ENCODE assay signal across 8 cellular contexts in the genomic region with DNA sequence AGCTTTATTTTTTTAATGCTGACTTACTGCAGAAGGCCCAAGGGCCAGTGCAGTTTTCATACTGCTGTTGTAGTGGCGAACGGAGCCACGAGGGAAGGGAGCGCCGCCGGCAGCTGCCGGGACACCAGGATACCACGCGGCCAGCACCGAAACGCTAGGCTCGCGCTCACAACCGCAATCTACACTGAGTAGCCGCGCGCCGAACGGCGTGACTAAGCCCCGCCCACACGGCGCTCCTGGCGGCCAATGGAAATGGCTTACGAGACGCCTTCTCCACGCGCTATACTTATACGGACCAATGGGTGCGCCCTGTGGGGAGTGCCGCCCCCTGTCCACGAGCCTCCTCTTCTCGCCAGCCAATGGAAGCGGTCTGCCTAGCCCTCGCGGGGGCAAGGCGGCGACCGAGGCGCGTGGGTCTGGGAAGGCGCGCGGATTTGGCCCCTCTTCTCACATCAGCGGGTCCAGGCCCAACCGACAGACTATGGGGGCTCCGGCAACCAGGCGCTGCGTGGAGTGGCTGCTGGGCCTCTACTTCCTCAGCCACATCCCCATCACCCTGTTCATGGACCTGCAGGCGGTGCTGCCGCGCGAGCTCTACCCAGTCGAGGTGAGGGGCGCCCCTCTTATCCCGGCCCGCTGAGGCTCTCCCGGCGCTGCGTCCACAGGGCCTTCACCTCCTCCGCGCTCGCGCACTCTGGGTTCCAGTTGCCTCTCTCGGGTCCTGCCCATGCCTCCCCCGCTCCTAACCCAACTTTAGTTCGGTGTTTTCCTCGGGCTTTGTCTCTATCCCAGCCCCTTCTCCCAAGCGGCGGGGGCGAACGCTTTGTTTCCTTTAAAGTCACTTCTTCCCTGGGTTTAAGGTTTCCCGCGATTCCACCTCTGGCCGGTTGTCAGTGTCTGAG. TPM values are rescaled to one million over a fixed set of nuclear protein-coding genes. Genes with fewer than 3 reads are reported as not detected.
A peak's percentile ranks its signal among the peaks of the same experiment; 100 is the strongest.
DNase-seq lines count a peak whose midpoint lies in the region; ATAC-seq and TF ChIP-seq lines count a peak whose summit lies in the region.

A gene (plus strand): TSS at position 442 of the 902 bp plus-strand sequence. CDS start 40 bp downstream, at position 482.

- no peaks in the 10 kb centered on the region for H3F3A ChIP-seq in MM.1S (ENCODE audit: insufficient read depth, low read length)
- no peaks in the 10 kb centered on the region for H3F3A ChIP-seq in neural cell (ENCODE audit: insufficient read depth, low read length, poor library complexity, severe bottlenecking)

- H4K20me1 ChIP-seq in MM.1S (ENCODE audit: insufficient read depth, low read length) (no peaks in the 10 kb centered on the region), neural cell (ENCODE audit: insufficient read depth) (no peaks in the 10 kb centered on the region)

- TF ChIP-seq RAD21 in neural cell (conservative IDR thresholded peaks at IDR 0.05) = peak; percentile 43

- H3K9ac ChIP-seq in MM.1S (ENCODE audit: low read length) = peak within 1 kb of the TSS; percentile 82
- H3K9ac ChIP-seq in neural cell (ENCODE audit: low read length) = peak within 1 kb of the TSS; percentile 67

- peak; percentile 10; the same call in 1 of the 2 replicates for TF ChIP-seq CTCF in MM.1S (IDR thresholded peaks at IDR 0.05; ENCODE audit: low read length)
- TF ChIP-seq CTCF in neural cell (IDR thresholded peaks at IDR 0.05; ENCODE audit: poor library complexity, severe bottlenecking) = peak; percentile 54

- peaks cover 4% of the 10 kb centered on the region; the same call in 1 of the 2 replicates for H3K4me1 ChIP-seq in MM.1S (ENCODE audit: low read length)

- peak within 1 kb of the TSS; percentile 91 for H3K4me3 ChIP-seq in MM.1S (ENCODE audit: low read length)
- peak within 1 kb of the TSS; percentile 84 for H3K4me3 ChIP-seq in neural cell (ENCODE audit: low read length)

- DNase-seq in GF-D8 (lab: John Stamatoyannopoulos, UW) (peak; percentile 73), HCEC 1CT (peak; percentile 99), MM.1S (peak; percentile 99), SHP77 treated with DMSO at 0.1 percent for 48 hours (lab: John Stamatoyannopoulos, UW) (peak; percentile 96), fibroblast of the conjunctiva (ENCODE audit: low read depth) (peak; percentile 94)
- peak; percentile 92 for DNase-seq in activated effector memory CD4-positive, alpha-beta T cell treated with Interleukin-2 at 50 U/mL for 16 hours
- peak; percentile 93 to 96 for DNase-seq in stimulated activated naive CD8-positive, alpha-beta T cell treated with anti-CD3 and anti-CD28 coated beads, Interleukin-15, amount 100 ng/mL, for 72 hours

- peak; percentile 31 for TF ChIP-seq EP300 in neural cell (conservative IDR thresholded peaks at IDR 0.05; ENCODE audit: poor library complexity, severe bottlenecking)

- H3K9me2 ChIP-seq in MM.1S (replicated peaks; ENCODE audit: insufficient read depth, low read length) = no peaks in the 10 kb centered on the region
- no peaks in the 10 kb centered on the region for H3K9me2 ChIP-seq in neural cell (ENCODE audit: insufficient read depth, low read length)

- peak within 1 kb of the TSS; percentile 86 for H2AFZ ChIP-seq in MM.1S (ENCODE audit: low read length)
- peak within 1 kb of the TSS; percentile 36 for H2AFZ ChIP-seq in neural cell (ENCODE audit: low read depth, low read length)

- H3K27me3 ChIP-seq in MM.1S (replicated peaks; ENCODE audit: insufficient read depth, low read length) = no peaks in the 10 kb centered on the region
- H3K27me3 ChIP-seq in neural cell (ENCODE audit: insufficient read depth, low read depth, low read length) = no peaks in the 10 kb centered on the region

- peak within 1 kb of the TSS; percentile 87 to 95 for H3K4me3 Mint-ChIP-seq in stimulated activated naive CD8-positive, alpha-beta T cell treated with anti-CD3 and anti-CD28 coated beads, Interleukin-15, amount 100 ng/mL, for 72 hours

- no peaks in the 10 kb centered on the region for H3K9me3 ChIP-seq in MM.1S (replicated peaks; ENCODE audit: insufficient read depth, low read length)
- no peaks in the 10 kb centered on the region for H3K9me3 ChIP-seq in neural cell (ENCODE audit: low read length)

- H3K9me3 Mint-ChIP-seq in stimulated activated naive CD8-positive, alpha-beta T cell treated with anti-CD3 and anti-CD28 coated beads, Interleukin-15, amount 100 ng/mL, for 72 hours = no peaks in the 10 kb centered on the region

- peak; percentile 98 for ATAC-seq in stimulated activated naive CD8-positive, alpha-beta T cell treated with anti-CD3 and anti-CD28 coated beads, Interleukin-15, amount 100 ng/mL, for 72 hours

- peak within 1 kb of the TSS; percentile 41 for H3K27ac ChIP-seq in MM.1S (ENCODE audit: low read length)
- H3K27ac ChIP-seq in neural cell (ENCODE audit: low read length) = peak within 1 kb of the TSS; percentile 62

- peak within 1 kb of the TSS; percentile 95 to 99 for H3K27ac Mint-ChIP-seq in stimulated activated naive CD8-positive, alpha-beta T cell treated with anti-CD3 and anti-CD28 coated beads, Interleukin-15, amount 100 ng/mL, for 72 hours

- H3K27me3 Mint-ChIP-seq in stimulated activated naive CD8-positive, alpha-beta T cell treated with anti-CD3 and anti-CD28 coated beads, Interleukin-15, amount 100 ng/mL, for 72 hours = no peaks in the 10 kb centered on the region

- H3K36me3 ChIP-seq in MM.1S (replicated peaks; ENCODE audit: insufficient read depth, low read length) = no peaks in the 10 kb centered on the region; the same call in 1 of the 2 replicates
- H3K36me3 ChIP-seq in neural cell (ENCODE audit: insufficient read depth, low read length) = no peaks in the 10 kb centered on the region

- H3K4me1 Mint-ChIP-seq in stimulated activated naive CD8-positive, alpha-beta T cell treated with anti-CD3 and anti-CD28 coated beads, Interleukin-15, amount 100 ng/mL, for 72 hours = peaks cover 48% of the 10 kb centered on the region

- H3K4me2 ChIP-seq in MM.1S (ENCODE audit: low read depth, low read length) (peak within 1 kb of the TSS; percentile 98), neural cell (ENCODE audit: low read length) (peak within 1 kb of the TSS; percentile 92)

- H3K79me2 ChIP-seq in MM.1S (ENCODE audit: low read length) = peaks cover 50% of the 10 kb centered on the region
- peaks cover 43% of the 10 kb centered on the region for H3K79me2 ChIP-seq in neural cell (replicated peaks; ENCODE audit: insufficient read depth, low read length)

TF ChIP-seq in neural cell, 6 proteins besides CTCF, POLR2A, EP300 and RAD21:
- TF ChIP-seq TAF1 (IDR thresholded peaks at IDR 0.05; ENCODE audit: low read depth) (peak; percentile 32), POLR2AphosphoS5 (IDR thresholded peaks at IDR 0.05) (peak; percentile 54), SMC3 (conservative IDR thresholded peaks at IDR 0.05; ENCODE audit: poor library complexity) (peak; percentile 52), EZH2 (IDR thresholded peaks at IDR 0.05; ENCODE audit: borderline replicate concordance, insufficient read depth, low read length, poor library complexity, severe bottlenecking) (no peak), MXI1 (conservative IDR thresholded peaks at IDR 0.05; ENCODE audit: poor library complexity, severe bottlenecking) (peak; percentile 98)
- TF ChIP-seq, protein P1, sequence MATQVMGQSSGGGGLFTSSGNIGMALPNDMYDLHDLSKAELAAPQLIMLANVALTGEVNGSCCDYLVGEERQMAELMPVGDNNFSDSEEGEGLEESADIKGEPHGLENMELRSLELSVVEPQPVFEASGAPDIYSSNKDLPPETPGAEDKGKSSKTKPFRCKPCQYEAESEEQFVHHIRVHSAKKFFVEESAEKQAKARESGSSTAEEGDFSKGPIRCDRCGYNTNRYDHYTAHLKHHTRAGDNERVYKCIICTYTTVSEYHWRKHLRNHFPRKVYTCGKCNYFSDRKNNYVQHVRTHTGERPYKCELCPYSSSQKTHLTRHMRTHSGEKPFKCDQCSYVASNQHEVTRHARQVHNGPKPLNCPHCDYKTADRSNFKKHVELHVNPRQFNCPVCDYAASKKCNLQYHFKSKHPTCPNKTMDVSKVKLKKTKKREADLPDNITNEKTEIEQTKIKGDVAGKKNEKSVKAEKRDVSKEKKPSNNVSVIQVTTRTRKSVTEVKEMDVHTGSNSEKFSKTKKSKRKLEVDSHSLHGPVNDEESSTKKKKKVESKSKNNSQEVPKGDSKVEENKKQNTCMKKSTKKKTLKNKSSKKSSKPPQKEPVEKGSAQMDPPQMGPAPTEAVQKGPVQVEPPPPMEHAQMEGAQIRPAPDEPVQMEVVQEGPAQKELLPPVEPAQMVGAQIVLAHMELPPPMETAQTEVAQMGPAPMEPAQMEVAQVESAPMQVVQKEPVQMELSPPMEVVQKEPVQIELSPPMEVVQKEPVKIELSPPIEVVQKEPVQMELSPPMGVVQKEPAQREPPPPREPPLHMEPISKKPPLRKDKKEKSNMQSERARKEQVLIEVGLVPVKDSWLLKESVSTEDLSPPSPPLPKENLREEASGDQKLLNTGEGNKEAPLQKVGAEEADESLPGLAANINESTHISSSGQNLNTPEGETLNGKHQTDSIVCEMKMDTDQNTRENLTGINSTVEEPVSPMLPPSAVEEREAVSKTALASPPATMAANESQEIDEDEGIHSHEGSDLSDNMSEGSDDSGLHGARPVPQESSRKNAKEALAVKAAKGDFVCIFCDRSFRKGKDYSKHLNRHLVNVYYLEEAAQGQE (IDR thresholded peaks at IDR 0.05; ENCODE audit: borderline replicate concordance) = peak; percentile 12

RNA-seq across cellular contexts. Expression of the gene that starts here (rescaled TPM):
- polyA plus RNA-seq in neural cell = 16.9 and 19.0 TPM in 2 replicates
- polyA minus RNA-seq in neural cell = 25.3 and 29.2 TPM in 2 replicates

Comparison
In these comparisons a context has a peak if more than half of its experiments do, and no peak if none do; other contexts are left out.
1. Peak in every context shown above with its lines: DNase-seq, ATAC-seq, H3K4me3 ChIP-seq and H3K27ac ChIP-seq.